Comparison of ENCODE assay signal across 30 cellular contexts in the genomic region with DNA sequence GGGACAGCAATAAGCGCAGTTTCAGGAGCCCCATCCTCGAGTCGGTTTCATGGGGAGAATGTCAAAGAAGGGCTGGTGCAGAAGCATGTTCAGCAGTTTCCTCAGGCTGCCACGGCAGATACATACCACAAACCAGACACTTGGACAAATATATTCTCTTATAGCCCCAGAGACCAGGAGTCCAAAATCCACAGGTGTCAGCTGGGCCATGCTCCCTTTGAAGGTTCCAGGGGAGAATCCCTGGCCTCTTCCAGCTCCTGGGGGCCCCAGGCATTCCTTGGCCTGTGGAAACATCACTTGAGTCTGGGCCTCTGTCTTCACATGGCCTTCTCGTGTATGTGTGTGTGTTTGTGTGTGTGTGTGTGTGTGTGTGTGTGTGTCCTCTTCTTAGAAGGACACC.
"Had no signal": no experiment of that assay in that cellular context is flagged by ENCODE, and none has a peak within 500 bp of the region (broad histone marks: within the 10 kb centered on the region; RNA-seq: fewer than 3 reads in every experiment).

No MANE protein-coding gene starts in this region.

- H3K36me3 ChIP-seq: neural progenitor cell, neutrophil, ovary, pancreas, prostate gland, right atrium auricular region, right lobe of liver, spleen had no signal

- H2AFZ ChIP-seq: neural progenitor cell, parathyroid adenoma had no signal

- H3K27ac ChIP-seq: neural progenitor cell, neutrophil, ovary, pancreas, parathyroid adenoma, prostate gland, psoas muscle, right atrium auricular region, right lobe of liver, skin epidermis, spleen had no signal

- H3K4me1 ChIP-seq: pancreas, parathyroid adenoma, prostate gland, psoas muscle, right atrium auricular region, right lobe of liver, spleen had no signal

- H3K9me3 Mint-ChIP-seq: natural killer cell, nephron progenitor cell had no signal

- H3K9ac ChIP-seq: neural progenitor cell, parathyroid adenoma had no signal

- H3K36me3 Mint-ChIP-seq: naive B cell; naive thymus-derived CD4-positive, alpha-beta T cell; naive thymus-derived CD8-positive, alpha-beta T cell; natural killer cell; natural killer cell treated with Interleukin-12 subunit alpha and Interleukin-12 subunit beta and Interleukin-15 and Interleukin-18, amount 100 ng/mL, for 72 hours; neural progenitor cell had no signal

- H3K9me3 ChIP-seq: neutrophil, ovary, pancreas, prostate gland, psoas muscle, right atrium auricular region, right lobe of liver had no signal

- H3K27me3 Mint-ChIP-seq: naive B cell had no signal

- ATAC-seq: naive thymus-derived CD4-positive, alpha-beta T cell; naive thymus-derived CD8-positive, alpha-beta T cell; natural killer cell; natural killer cell treated with Interleukin-12 subunit alpha and Interleukin-12 subunit beta and Interleukin-15 and Interleukin-18, amount 100 ng/mL, for 72 hours; pancreas; psoas muscle; right cardiac atrium; right lobe of liver; sciatic nerve had no signal

- DNase-seq: naive B cell; naive thymus-derived CD4-positive, alpha-beta T cell; naive thymus-derived CD8-positive, alpha-beta T cell; natural killer cell; nephron progenitor cell; nucleus accumbens; occipital lobe; ovary; pancreas; psoas muscle; retina; right cardiac atrium; right lobe of liver; small intestine; spleen; stimulated activated CD4-positive, alpha-beta T cell treated with anti-CD3 and anti-CD28 coated beads, Interleukin-12 subunit alpha, Interleukin-12 subunit beta, amount 100 ng/mL, for 4 hours; stimulated activated CD4-positive, alpha-beta T cell treated with anti-CD3 and anti-CD28 coated beads, Interleukin-15, amount 100 ng/mL, for 24 hours; stimulated activated CD4-positive, alpha-beta T cell treated with anti-CD3 and anti-CD28 coated beads, Interleukin-1b, Interleukin-23, amount 100 ng/mL, for 48 hours had no signal

- H3K4me3 Mint-ChIP-seq: naive B cell; naive thymus-derived CD4-positive, alpha-beta T cell; naive thymus-derived CD8-positive, alpha-beta T cell; natural killer cell; natural killer cell treated with Interleukin-12 subunit alpha and Interleukin-12 subunit beta and Interleukin-15 and Interleukin-18, amount 100 ng/mL, for 72 hours; nephron; nephron progenitor cell; neural crest cell; neural progenitor cell had no signal

- H3K27me3 ChIP-seq: neural progenitor cell, neutrophil, ovary, right atrium auricular region, right lobe of liver, spleen had no signal

- H3K79me2 ChIP-seq: parathyroid adenoma had no signal

- H3K4me2 ChIP-seq: neural progenitor cell, smooth muscle cell had no signal

- H3K4me1 Mint-ChIP-seq: naive B cell; naive thymus-derived CD4-positive, alpha-beta T cell; naive thymus-derived CD8-positive, alpha-beta T cell; natural killer cell had no signal

- H3K27ac Mint-ChIP-seq: naive B cell; naive thymus-derived CD4-positive, alpha-beta T cell; naive thymus-derived CD8-positive, alpha-beta T cell; natural killer cell; natural killer cell treated with Interleukin-12 subunit alpha and Interleukin-12 subunit beta and Interleukin-15 and Interleukin-18, amount 100 ng/mL, for 72 hours; nephron progenitor cell; neural progenitor cell; progenitor cell of endocrine pancreas had no signal

- H3K4me3 ChIP-seq: neural progenitor cell, ovary, pancreas, prostate gland, psoas muscle, right atrium auricular region, right lobe of liver, skin epidermis, smooth muscle cell, spleen had no signal
